Comparison of ENCODE assay signal across 8 cellular contexts in the genomic region with DNA sequence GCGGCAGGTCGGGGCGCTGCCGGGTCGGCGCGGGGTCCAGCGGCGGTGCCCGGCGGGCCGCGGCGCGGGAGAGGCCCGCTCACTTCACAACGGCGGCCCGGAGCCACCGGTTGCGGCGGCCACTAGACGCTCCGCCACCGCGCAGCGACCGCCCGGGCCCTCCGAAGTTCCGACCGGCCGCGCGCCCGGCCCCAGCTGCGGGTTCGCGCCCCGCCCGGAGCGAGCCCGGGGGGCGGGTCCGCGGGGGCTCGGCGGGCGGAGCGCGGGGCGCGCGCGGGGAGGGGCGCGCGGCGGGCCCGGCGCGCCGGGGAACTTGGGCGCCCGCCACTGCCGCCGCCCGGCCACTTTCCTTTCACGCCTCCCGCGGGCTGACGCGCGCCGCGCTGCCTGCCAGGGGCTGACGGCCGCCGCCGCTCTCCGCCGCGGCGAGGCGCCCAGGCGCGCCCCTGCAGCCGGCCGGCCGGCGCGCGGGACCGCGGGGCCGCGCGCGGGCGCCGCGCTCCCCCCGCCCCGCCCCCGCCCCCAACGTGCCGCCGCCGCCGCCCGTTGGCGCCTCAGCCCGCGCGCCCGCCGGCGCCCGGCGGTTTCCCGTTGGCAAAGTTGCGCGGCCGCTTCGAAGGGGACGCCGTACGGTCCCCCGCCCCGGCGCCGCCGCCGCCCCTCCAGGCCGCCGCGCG. TPM values are rescaled to one million over a fixed set of nuclear protein-coding genes. Genes with fewer than 3 reads are reported as not detected.
DNase-seq lines count a peak whose midpoint lies in the region; ATAC-seq and TF ChIP-seq lines count a peak whose summit lies in the region.

No MANE protein-coding gene starts in this region.

- intact Hi-C loops in OCI-LY7 (cut with micrococcal nuclease; ENCODE audit: unreplicated experiment): loop anchor here (5.0 to 10.0 kb wide), 2 partner anchors 110 to 358 kb away; a partner anchor contains a TSS

- BruUV-seq in OCI-LY7 (replicated peaks; lab: Mats Ljungman, UMichigan): no TSS peak

- H3K9me2 ChIP-seq in OCI-LY7 (ENCODE audit: insufficient read depth, low read length): no peaks in the 10 kb centered on the region

- H3K9me3 Mint-ChIP-seq in neural crest cell: no peaks in the 10 kb centered on the region

- H3K79me2 ChIP-seq in OCI-LY7 (ENCODE audit: insufficient read depth, low read depth, low read length): peaks cover 3% of the 10 kb centered on the region; the same call in 1 of the 2 replicates

- POLR2A ChIA-PET in OCI-LY7 (lab: Charles Lee): interaction anchor here (0.6 to 1.4 kb wide), 3 partner anchors 36 to 144 kb away, joined by 3 to 4 read pairs (median 3); no protein-coding TSS in a partner anchor

- ATAC-seq in HG02852 (IDR thresholded peaks at IDR 0.05; ENCODE audit: unreplicated experiment) (peak; percentile 42), thoracic aorta (ENCODE audit: insufficient number of reproducible peaks, low FRiP score, low read depth) (peak; percentile 38)

- peak overlapping the region; percentile 98 for H3K4me2 ChIP-seq in OCI-LY7 (ENCODE audit: low read length)

- H3K36me3 Mint-ChIP-seq in neural crest cell (ENCODE audit: low read depth): no peaks in the 10 kb centered on the region

- H3K9me3 ChIP-seq in OCI-LY7 (ENCODE audit: low read length): no peaks in the 10 kb centered on the region
- H3K9me3 ChIP-seq in thoracic aorta: no peaks in the 10 kb centered on the region

- peak overlapping the region; percentile 85 for H3K4me3 ChIP-seq in OCI-LY7 (ENCODE audit: low read depth, low read length, poor library complexity, severe bottlenecking)
- peak overlapping the region; percentile 77 for H3K4me3 ChIP-seq in fibroblast of villous mesenchyme (ENCODE audit: low read depth, low read length)
- peak overlapping the region; percentile 96 for H3K4me3 ChIP-seq in thoracic aorta

- peak; percentile 34 for DNase-seq in NK-92 treated with Interleukin-12 subunit alpha and Interleukin-12 subunit beta, amount 100 ng/mL, for 24 hours (lab: John Stamatoyannopoulos, UW)
- no peak for DNase-seq in NK-92 (lab: John Stamatoyannopoulos, UW; ENCODE audit: unreplicated experiment)
- DNase-seq in OCI-LY7 (ENCODE audit: low spot score): peak; percentile 76
- peak; percentile 54 for DNase-seq in activated effector memory CD4-positive, alpha-beta T cell treated with Interleukin-2 at 50 U/mL for 16 hours
- DNase-seq in fibroblast of villous mesenchyme (ENCODE audit: low read depth): peak; percentile 48
- DNase-seq in neural crest cell (ENCODE audit: low read depth, low spot score): peak; percentile 45
- DNase-seq in thoracic aorta (ENCODE audit: low spot score): no peak

- CTCF ChIA-PET in OCI-LY7 (lab: Charles Lee; ENCODE audit: unreplicated experiment): interaction anchor here (0.6 kb wide), 1 partner anchor 372 kb away, joined by 3 read pairs; no protein-coding TSS in a partner anchor

- H3K4me3 Mint-ChIP-seq in neural crest cell: peak overlapping the region; percentile 95

- H3K27me3 ChIP-seq in thoracic aorta (replicated peaks; ENCODE audit: insufficient read depth): no peaks in the 10 kb centered on the region

- TF ChIP-seq CTCF in OCI-LY7 (conservative IDR thresholded peaks at IDR 0.05; ENCODE audit: low read length) (no peak), fibroblast of villous mesenchyme (IDR thresholded peaks at IDR 0.05; ENCODE audit: insufficient read depth, low read depth, low read length) (no peak), neural crest cell (conservative IDR thresholded peaks at IDR 0.05) (no peak), thoracic aorta (IDR thresholded peaks at IDR 0.05) (no peak)

- no peaks in the 10 kb centered on the region for H3K36me3 ChIP-seq in OCI-LY7 (ENCODE audit: insufficient read depth, low read length)
- no peaks in the 10 kb centered on the region for H3K36me3 ChIP-seq in thoracic aorta

- H2AFZ ChIP-seq in OCI-LY7 (ENCODE audit: low read length): peak overlapping the region; percentile 89

- H3K27ac Mint-ChIP-seq in neural crest cell (ENCODE audit: unreplicated experiment): peak overlapping the region; percentile 82

- H4K20me1 ChIP-seq in OCI-LY7 (ENCODE audit: insufficient read depth, low read length): peaks cover 7% of the 10 kb centered on the region; the same call in 1 of the 2 replicates

- peaks cover 25% of the 10 kb centered on the region for H3K4me1 Mint-ChIP-seq in neural crest cell

- H3K27ac ChIP-seq in OCI-LY7 (ENCODE audit: low read depth, low read length, poor library complexity, severe bottlenecking): peak overlapping the region; percentile 55
- H3K27ac ChIP-seq in thoracic aorta: peak overlapping the region; percentile 79

- H3K4me1 ChIP-seq in OCI-LY7 (ENCODE audit: insufficient read depth, low read length, poor library complexity, severe bottlenecking) (peaks cover 22% of the 10 kb centered on the region), thoracic aorta (ENCODE audit: control insufficient read depth in 1 of 2, low read depth in 2 of 2) (peaks cover 2 to 19% of the 10 kb centered on the region in 2 donors)

- H3K27me3 Mint-ChIP-seq in neural crest cell (ENCODE audit: low read depth): peaks cover 33% of the 10 kb centered on the region

RNA-seq across cellular contexts. Expression of a gene that starts 0.6 kb away (rescaled TPM):
- total RNA-seq in OCI-LY7 (2014; rRNA removed; shearing (Covaris generic)): 8.0 and 18.1 TPM in 2 replicates
- 12.9 and 15.5 TPM in 2 replicates for total RNA-seq in OCI-LY7 (2022)
- 3.9 and 4.8 TPM in 2 replicates for total RNA-seq in fibroblast of villous mesenchyme
- total RNA-seq in neural crest cell: 19.8 and 20.6 TPM in 2 replicates
- total RNA-seq in thoracic aorta: 10 to 100 TPM in 1 of 2 donors, 1 to 10 TPM in 1; 7.4 to 13.5 TPM

Comparison
In these comparisons a context has a peak if more than half of its experiments do, and no peak if none do; other contexts are left out.
1. DNase-seq: peak in NK-92 treated with Interleukin-12 subunit alpha and Interleukin-12 subunit beta, amount 100 ng/mL, for 24 hours (single experiment), OCI-LY7 (single experiment), activated effector memory CD4-positive, alpha-beta T cell treated with Interleukin-2 at 50 U/mL for 16 hours (single experiment), fibroblast of villous mesenchyme (single experiment) and neural crest cell (single experiment); none in NK-92 (single experiment) and thoracic aorta (single experiment).
2. Peak in every context shown above with its lines, with median percentiles within 50 percentile points of each other: H3K4me3 ChIP-seq.